12 cellular contexts compared by ENCODE assay signal in genomic region chr6:166942393-166943168, GRCh38. TPM values are rescaled to one million over a fixed set of nuclear protein-coding genes. Genes with fewer than 3 reads are reported as not detected.
DNase-seq lines count a peak whose midpoint lies in the region; ATAC-seq and TF ChIP-seq lines count a peak whose summit lies in the region.
"Had no signal": no experiment of that assay in that cellular context is flagged by ENCODE, and none has a peak within 500 bp of the region (broad histone marks: within the 10 kb centered on the region; RNA-seq: fewer than 3 reads in every experiment).

No MANE protein-coding gene starts in this region.

- H3K4me3 Mint-ChIP-seq in T-helper 17 cell = peak overlapping the region; percentile 61
- H3K4me3 Mint-ChIP-seq in activated naive CD4-positive, alpha-beta T cell treated with anti-CD3 and anti-CD28 coated beads, Interleukin-2, amount 10 ng/mL, durations not matched to agents 7 days and 5 days = no peak overlapping the region
- peak overlapping the region; percentile 3 to 65 (median 45) for H3K4me3 Mint-ChIP-seq in naive thymus-derived CD4-positive, alpha-beta T cell
- H3K4me3 Mint-ChIP-seq: natural killer cell had no signal

- CTCF ChIA-PET in activated naive CD4-positive, alpha-beta T cell treated with anti-CD3 and anti-CD28 coated beads, Interleukin-2, amount 10 ng/mL, durations not matched to agents 7 days and 5 days (lab: Charles Lee) = interaction anchor here (0.8 to 1.7 kb wide), 3 partner anchors 9 to 199 kb away, joined by 3 to 7 read pairs (median 3); no protein-coding TSS in a partner anchor
- CTCF ChIA-PET in naive thymus-derived CD4-positive, alpha-beta T cell (lab: Charles Lee) = interaction anchor here (0.7 to 0.9 kb wide), 4 partner anchors 35 to 507 kb away, joined by 3 to 4 read pairs (median 4); no protein-coding TSS in a partner anchor

- intact Hi-C loops in naive thymus-derived CD4-positive, alpha-beta T cell (cut with micrococcal nuclease) = loop anchor here in 1 of 2 donors (1.0 to 2.0 kb wide), 2 partner anchors 9 to 14 kb away; partner anchors contain the start of gene RNASET2

- H3K27ac ChIP-seq in naive thymus-derived CD4-positive, alpha-beta T cell (ENCODE audit: low read depth, low read length) = peak overlapping the region; percentile 73
- H3K27ac ChIP-seq in SJCRH30 = no peak overlapping the region

- no peak for TF ChIP-seq CTCF in BE2C (IDR thresholded peaks at IDR 0.05; ENCODE audit: low read depth, low read length)

- H3K27me3 ChIP-seq in BE2C (no peaks in the 10 kb centered on the region), SJCRH30 (no peaks in the 10 kb centered on the region)
- H3K27me3 ChIP-seq in naive thymus-derived CD4-positive, alpha-beta T cell (ENCODE audit: control insufficient read depth in 2 of 2, insufficient read depth in 2 of 2, low read length in 2 of 2) = no peaks in the 10 kb centered on the region
- H3K27me3 ChIP-seq: dorsolateral prefrontal cortex had no signal

- H3K9me3 ChIP-seq in BE2C = no peaks in the 10 kb centered on the region
- no peaks in the 10 kb centered on the region for H3K9me3 ChIP-seq in T-helper 17 cell (ENCODE audit: control insufficient read depth, low read length, poor library complexity, severe bottlenecking)
- no peaks in the 10 kb centered on the region for H3K9me3 ChIP-seq in naive thymus-derived CD4-positive, alpha-beta T cell (ENCODE audit: control insufficient read depth in 2 of 3, low read length in 3 of 3)
- no peaks in the 10 kb centered on the region for H3K9me3 ChIP-seq in SJCRH30 (replicated peaks)

- peak overlapping the region; percentile 97 for H3K27ac Mint-ChIP-seq in T-helper 17 cell
- no peak overlapping the region for H3K27ac Mint-ChIP-seq in activated naive CD4-positive, alpha-beta T cell treated with anti-CD3 and anti-CD28 coated beads, Interleukin-2, amount 10 ng/mL, durations not matched to agents 7 days and 5 days
- peak overlapping the region; percentile 64 to 96 (median 89) for H3K27ac Mint-ChIP-seq in naive thymus-derived CD4-positive, alpha-beta T cell

- DNase-seq in BE2C (peak; percentile 45), T-helper 17 cell (peak; percentile 32 to 63 (median 53)), retina (no peak), SJCRH30 (no peak), UCSD-AML1 (lab: John Stamatoyannopoulos, UW; ENCODE audit: unreplicated experiment) (no peak), GDM1 (lab: John Stamatoyannopoulos, UW) (no peak)
- peak; percentile 42 for DNase-seq in activated naive CD4-positive, alpha-beta T cell treated with anti-CD3 and anti-CD28 coated beads, Interleukin-2, amount 10 ng/mL, durations not matched to agents 7 days and 5 days
- DNase-seq in naive thymus-derived CD4-positive, alpha-beta T cell = peak in 8 of 9 donors; percentile 45 to 84 (median 60)
- DNase-seq: AML-193, natural killer cell, NCI-H2107 had no signal

- H3K36me3 Mint-ChIP-seq in T-helper 17 cell (ENCODE audit: low read depth) = peaks cover 6% of the 10 kb centered on the region
- H3K36me3 Mint-ChIP-seq in activated naive CD4-positive, alpha-beta T cell treated with anti-CD3 and anti-CD28 coated beads, Interleukin-2, amount 10 ng/mL, durations not matched to agents 7 days and 5 days = peaks cover 72% of the 10 kb centered on the region
- peaks cover 15 to 51% (median 32%) of the 10 kb centered on the region in 5 donors for H3K36me3 Mint-ChIP-seq in naive thymus-derived CD4-positive, alpha-beta T cell
- H3K36me3 Mint-ChIP-seq: natural killer cell had no signal

- no peaks in the 10 kb centered on the region for H3K9me3 Mint-ChIP-seq in activated naive CD4-positive, alpha-beta T cell treated with anti-CD3 and anti-CD28 coated beads, Interleukin-2, amount 10 ng/mL, durations not matched to agents 7 days and 5 days
- no peaks in the 10 kb centered on the region for H3K9me3 Mint-ChIP-seq in naive thymus-derived CD4-positive, alpha-beta T cell
- H3K9me3 Mint-ChIP-seq: natural killer cell had no signal

- peaks cover 21% of the 10 kb centered on the region for H3K4me1 ChIP-seq in BE2C
- peaks cover 0 to 11% of the 10 kb centered on the region in 2 donors for H3K4me1 ChIP-seq in naive thymus-derived CD4-positive, alpha-beta T cell (ENCODE audit: control insufficient read depth in 2 of 2, insufficient read depth in 2 of 2, low read length in 2 of 2)
- H3K4me1 ChIP-seq in SJCRH30 = peaks cover 13% of the 10 kb centered on the region

- peaks cover 27% of the 10 kb centered on the region for H3K4me1 Mint-ChIP-seq in T-helper 17 cell
- H3K4me1 Mint-ChIP-seq in activated naive CD4-positive, alpha-beta T cell treated with anti-CD3 and anti-CD28 coated beads, Interleukin-2, amount 10 ng/mL, durations not matched to agents 7 days and 5 days = peaks cover 25% of the 10 kb centered on the region
- H3K4me1 Mint-ChIP-seq in naive thymus-derived CD4-positive, alpha-beta T cell = peaks cover 10 to 46% (median 21%) of the 10 kb centered on the region in 7 donors

- H3K4me3 ChIP-seq in BE2C (ENCODE audit: low read depth, low read length) (peak overlapping the region; percentile 33), SJCRH30 (no peak overlapping the region)
- H3K4me3 ChIP-seq in naive thymus-derived CD4-positive, alpha-beta T cell (ENCODE audit: low read length) = no peak overlapping the region

- POLR2A ChIA-PET in naive thymus-derived CD4-positive, alpha-beta T cell (lab: Charles Lee) = interaction anchor here (1.8 to 14.0 kb wide), 2 partner anchors 12 to 47 kb away, joined by 6 to 213 read pairs; partner anchors contain the start of gene RNASET2

- peak; percentile 96 for ATAC-seq in T-helper 17 cell
- peak; percentile 95 for ATAC-seq in naive thymus-derived CD4-positive, alpha-beta T cell

- H3K36me3 ChIP-seq in BE2C (0 out of 2 replicates have a peak, but pooled peaks cover 2% of the 10 kb centered on the region), SJCRH30 (0 out of 2 replicates have a peak, but pooled peaks cover 2% of the 10 kb centered on the region)
- peaks cover 21 to 64% (median 36%) of the 10 kb centered on the region in 3 experiments for H3K36me3 ChIP-seq in naive thymus-derived CD4-positive, alpha-beta T cell (ENCODE audit: control insufficient read depth in 2 of 3, insufficient read depth in 3 of 3, low read length in 3 of 3)

- H3K27me3 Mint-ChIP-seq in T-helper 17 cell = no peaks in the 10 kb centered on the region
- no peaks in the 10 kb centered on the region for H3K27me3 Mint-ChIP-seq in activated naive CD4-positive, alpha-beta T cell treated with anti-CD3 and anti-CD28 coated beads, Interleukin-2, amount 10 ng/mL, durations not matched to agents 7 days and 5 days
- H3K27me3 Mint-ChIP-seq in naive thymus-derived CD4-positive, alpha-beta T cell = no peaks in the 10 kb centered on the region

RNA-seq across cellular contexts. Expression of gene RNASET2, which starts 13.8 kb away (rescaled TPM):
- polyA plus RNA-seq in BE2C (2012; ENCODE audit: insufficient read depth, insufficient read length, low read depth) = 14.1 TPM
- 100 to 1,000 TPM; 245 to 340 TPM for total RNA-seq in T-helper 17 cell
- 100 to 1,000 TPM; 147 to 332 (median 264) TPM for total RNA-seq in naive thymus-derived CD4-positive, alpha-beta T cell
- polyA plus RNA-seq in naive thymus-derived CD4-positive, alpha-beta T cell = 100 to 1,000 TPM; 521 to 683 TPM
- 17.2 and 18.9 TPM in 2 replicates for total RNA-seq in SJCRH30 (2014; rRNA removed; shearing (Covaris generic))

RNA-seq across cellular contexts. Expression of gene CEP43, which starts 56.6 kb away (rescaled TPM):
- 11.8 TPM for polyA plus RNA-seq in BE2C (2012; ENCODE audit: insufficient read depth, insufficient read length, low read depth)
- 10 to 100 TPM; 19.8 to 24.0 TPM for total RNA-seq in T-helper 17 cell
- total RNA-seq in naive thymus-derived CD4-positive, alpha-beta T cell = 10 to 100 TPM; 11.5 to 17.6 (median 15.5) TPM
- 1 to 10 TPM; 3.3 to 3.8 TPM for polyA plus RNA-seq in naive thymus-derived CD4-positive, alpha-beta T cell
- total RNA-seq in SJCRH30 (2014; rRNA removed; shearing (Covaris generic)) = 57.5 and 60.2 TPM in 2 replicates

Comparison
In these comparisons a context has a peak if more than half of its experiments do, and no peak if none do; other contexts are left out.
1. DNase-seq: peak in BE2C (single experiment), T-helper 17 cell (3 of 3), activated naive CD4-positive, alpha-beta T cell treated with anti-CD3 and anti-CD28 coated beads, Interleukin-2, amount 10 ng/mL, durations not matched to agents 7 days and 5 days (single experiment) and naive thymus-derived CD4-positive, alpha-beta T cell (8 of 9); none in retina (single experiment), SJCRH30 (0 of 2), UCSD-AML1 (single experiment) and GDM1 (single experiment).